ENCODE assay signal across 20 cellular contexts in the genomic region with DNA sequence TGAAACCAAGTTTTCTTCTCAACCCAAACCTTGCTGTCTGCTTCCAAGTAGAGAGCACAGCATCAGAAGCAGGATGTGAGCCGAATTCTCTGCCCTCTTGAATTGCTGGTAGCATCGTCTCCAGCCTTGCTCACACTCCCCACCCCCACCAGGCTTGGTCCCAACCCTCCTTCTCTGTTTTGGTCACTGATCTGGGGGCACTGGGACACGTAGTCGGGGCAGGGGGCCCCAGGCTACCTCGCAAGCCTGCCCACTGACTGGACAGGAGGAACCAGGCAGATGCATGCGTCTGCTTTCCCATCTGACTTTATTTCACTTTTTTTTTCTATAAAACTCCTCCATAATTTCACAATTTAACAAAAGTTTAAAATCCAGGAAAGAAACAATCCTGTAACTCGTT.
DNase-seq lines count a peak whose midpoint lies in the region; ATAC-seq, FAIRE-seq and TF ChIP-seq lines count a peak whose summit lies in the region.
"Had no signal": no experiment of that assay in that cellular context is flagged by ENCODE, and none has a peak within 500 bp of the region (broad histone marks: within the 10 kb centered on the region; RNA-seq: fewer than 3 reads in every experiment).

No MANE protein-coding gene starts in this region.

- no peak overlapping the region for H3K18ac ChIP-seq in H9 (ENCODE audit: insufficient read length, low read depth, low read length)

- H3K79me2 ChIP-seq in H9 (ENCODE audit: insufficient read depth, low read length): no peaks in the 10 kb centered on the region
- no peaks in the 10 kb centered on the region for H3K79me2 ChIP-seq in GM23338 (replicated peaks; ENCODE audit: insufficient read depth)

- intact Hi-C loops in kidney (cut with DNase I) (no loop called here), sigmoid colon (cut with DNase I) (no loop called here)

- H3K27me3 ChIP-seq in BLaER1 (no peaks in the 10 kb centered on the region), sigmoid colon (no peaks in the 10 kb centered on the region), H9 (ENCODE audit: insufficient read depth, low read length) (no peaks in the 10 kb centered on the region), GM23338 (ENCODE audit: insufficient read depth) (no peaks in the 10 kb centered on the region)

- no peaks in the 10 kb centered on the region for H3F3A ChIP-seq in GM23338 (replicated peaks; ENCODE audit: low read depth)

- H3K14ac ChIP-seq in H9 (ENCODE audit: insufficient read depth, low read length): no peak overlapping the region

- TF ChIP-seq EP300 in sigmoid colon (IDR thresholded peaks at IDR 0.05): no peak

- peak overlapping the region; percentile 75 for H3K9ac ChIP-seq in BLaER1
- H3K9ac ChIP-seq in kidney (ENCODE audit: low read length in 2 of 2): no peak overlapping the region
- no peak overlapping the region for H3K9ac ChIP-seq in H9 (ENCODE audit: extremely low read depth, insufficient read length, low read length)

- H4K5ac ChIP-seq in H9 (ENCODE audit: insufficient read length, low read depth, low read length): no peak overlapping the region

- H3K9me3 ChIP-seq in BLaER1 (no peaks in the 10 kb centered on the region), kidney (ENCODE audit: control insufficient read depth in 1 of 2, low read length in 2 of 2) (no peaks in the 10 kb centered on the region), sigmoid colon (no peaks in the 10 kb centered on the region), H9 (ENCODE audit: control insufficient read depth, low read depth, low read length) (no peaks in the 10 kb centered on the region)
- H3K9me3 ChIP-seq: A549, HAP-1 had no signal

- H2BK20ac ChIP-seq in H9 (ENCODE audit: low read depth, low read length, poor library complexity, severe bottlenecking): no peak overlapping the region

- H3K27ac ChIP-seq in BLaER1 (peak overlapping the region; percentile 86), kidney (ENCODE audit: low read depth in 2 of 2, low read length in 2 of 2) (no peak overlapping the region), sigmoid colon (no peak overlapping the region), H9 (ENCODE audit: insufficient read length, low read depth, low read length) (no peak overlapping the region), GM23338 (ENCODE audit: low read depth) (no peak overlapping the region)
- H3K27ac ChIP-seq: A549 had no signal

- peak overlapping the region; percentile 12 for H3K27ac Mint-ChIP-seq in activated T-helper 17 cell treated with anti-CD3 and anti-CD28 coated beads, Interleukin-2, amount 50 U/mL, for 72 hours
- H3K27ac Mint-ChIP-seq in H9: no peak overlapping the region; a peak in 1 of 7 replicates
- H3K27ac Mint-ChIP-seq in GM23338: no peak overlapping the region

- H3K36me3 ChIP-seq in BLaER1 (peaks cover 42% of the 10 kb centered on the region), kidney (ENCODE audit: control insufficient read depth in 1 of 2, insufficient read depth in 2 of 2, low read length in 2 of 2) (no peaks in the 10 kb centered on the region), sigmoid colon (peaks cover 0 to 36% (median 14%) of the 10 kb centered on the region in 4 donors), GM23338 (ENCODE audit: insufficient read depth) (no peaks in the 10 kb centered on the region)

- no peak overlapping the region for H2BK12ac ChIP-seq in H9 (ENCODE audit: insufficient read length, low read depth, low read length)

- H2AK5ac ChIP-seq in H9 (ENCODE audit: insufficient read length, low read length): no peak overlapping the region

- H3K4me1 ChIP-seq in BLaER1 (peaks cover 40% of the 10 kb centered on the region), kidney (ENCODE audit: control insufficient read depth in 1 of 2, insufficient read depth in 1 of 2, low read depth in 1 of 2, low read length in 2 of 2) (no peaks in the 10 kb centered on the region), sigmoid colon (no peaks in the 10 kb centered on the region), H9 (ENCODE audit: insufficient read depth, low read length) (no peaks in the 10 kb centered on the region), GM23338 (ENCODE audit: insufficient read depth) (no peaks in the 10 kb centered on the region)
- H3K4me1 ChIP-seq: A549, HAP-1 had no signal

- no peak overlapping the region for H3K4me3 Mint-ChIP-seq in activated T-helper 17 cell treated with anti-CD3 and anti-CD28 coated beads, Interleukin-2, amount 50 U/mL, for 72 hours
- H3K4me3 Mint-ChIP-seq in H9 (no peak overlapping the region), GM23338 (no peak overlapping the region)

- H3K36me3 Mint-ChIP-seq in activated T-helper 17 cell treated with anti-CD3 and anti-CD28 coated beads, Interleukin-2, amount 50 U/mL, for 72 hours (ENCODE audit: low read depth): peaks cover 6% of the 10 kb centered on the region
- H3K36me3 Mint-ChIP-seq in H9 (ENCODE audit: insufficient read depth in 1 of 3, low read depth in 3 of 3) (peaks cover 3 to 11% (median 11%) of the 10 kb centered on the region in 3 experiments), GM23338 (ENCODE audit: low read depth) (peaks cover 7% of the 10 kb centered on the region; the same call in 2 of the 3 replicates)

- no peak overlapping the region for H4K91ac ChIP-seq in H9 (ENCODE audit: insufficient read length, low read depth, low read length)

- H3K27me3 Mint-ChIP-seq in activated T-helper 17 cell treated with anti-CD3 and anti-CD28 coated beads, Interleukin-2, amount 50 U/mL, for 72 hours: no peaks in the 10 kb centered on the region
- H3K27me3 Mint-ChIP-seq in H9 (ENCODE audit: low read depth): peaks cover 7% of the 10 kb centered on the region
- peaks cover 7% of the 10 kb centered on the region for H3K27me3 Mint-ChIP-seq in GM23338 (ENCODE audit: insufficient read depth, low read depth, poor library complexity)

- DNase-seq in kidney (peak; percentile 41), sigmoid colon (peak; percentile 30), H9 (no peak), MV-4-11 (lab: John Stamatoyannopoulos, UW) (no peak), GM23338 (ENCODE audit: low spot score) (no peak)
- DNase-seq: EL, IMR-90, Kasumi-1, MM.1S, NCI-H1105, NCI-H1694, NCI-H2107, NCI-H2227 treated with DMSO at 0.1 percent for 48 hours, NCI-H524, SHP77 had no signal

- no peaks in the 10 kb centered on the region for H3K9me3 Mint-ChIP-seq in activated T-helper 17 cell treated with anti-CD3 and anti-CD28 coated beads, Interleukin-2, amount 50 U/mL, for 72 hours
- H3K9me3 Mint-ChIP-seq in H9 (no peaks in the 10 kb centered on the region), GM23338 (no peaks in the 10 kb centered on the region)

- no peaks in the 10 kb centered on the region for H3K4me1 Mint-ChIP-seq in activated T-helper 17 cell treated with anti-CD3 and anti-CD28 coated beads, Interleukin-2, amount 50 U/mL, for 72 hours
- H3K4me1 Mint-ChIP-seq in H9: no peaks in the 10 kb centered on the region
- peaks cover 2% of the 10 kb centered on the region; the same call in 1 of the 3 replicates for H3K4me1 Mint-ChIP-seq in GM23338

- H3K4me2 ChIP-seq in BLaER1 (peak overlapping the region; percentile 81), H9 (ENCODE audit: insufficient read depth, insufficient read length, low read length) (no peak overlapping the region), GM23338 (no peak overlapping the region)
- H3K4me2 ChIP-seq: A549 had no signal

- H3K23me2 ChIP-seq in H9 (ENCODE audit: insufficient read length, low read depth, low read length, poor library complexity, severe bottlenecking): no peaks in the 10 kb centered on the region

- TF ChIP-seq CTCF in kidney (IDR thresholded peaks at IDR 0.05; ENCODE audit: borderline replicate concordance, extremely low read depth, insufficient read depth) (no peak), sigmoid colon (IDR thresholded peaks at IDR 0.05) (no peak), H9 (conservative IDR thresholded peaks at IDR 0.05) (no peak), GM23338 (conservative IDR thresholded peaks at IDR 0.05; ENCODE audit: low read depth in 2 of 2) (no peak)

- H3K23ac ChIP-seq in H9 (ENCODE audit: insufficient read length, low read depth, low read length): no peak overlapping the region

- TF ChIP-seq POLR2A in sigmoid colon (IDR thresholded peaks at IDR 0.05): no peak

- no peak overlapping the region for H2BK15ac ChIP-seq in H9 (ENCODE audit: low read depth, low read length)

- H3K4ac ChIP-seq in H9 (ENCODE audit: low read depth, low read length): no peak overlapping the region

- H3K4me3 ChIP-seq in BLaER1: no peak overlapping the region
- no peak overlapping the region for H3K4me3 ChIP-seq in kidney (ENCODE audit: low read length in 2 of 2)
- no peak overlapping the region for H3K4me3 ChIP-seq in sigmoid colon
- H3K4me3 ChIP-seq in GM23338: no peak overlapping the region
- H3K4me3 ChIP-seq: A549, HAP-1 had no signal

- H2BK5ac ChIP-seq in H9 (ENCODE audit: insufficient read length, low read length): no peak overlapping the region

- H3K56ac ChIP-seq in H9 (ENCODE audit: insufficient read length, low read depth, low read length): no peak overlapping the region

- ATAC-seq in activated T-helper 17 cell treated with anti-CD3 and anti-CD28 coated beads, Interleukin-2, amount 50 U/mL, for 72 hours (replicated peaks): no peak
- ATAC-seq in GM23338: no peak
- ATAC-seq: A549, Panc1 had no signal

- no peak overlapping the region for H2BK120ac ChIP-seq in H9 (ENCODE audit: low read depth, low read length, poor library complexity, severe bottlenecking)

- H4K8ac ChIP-seq in H9 (replicated peaks; ENCODE audit: insufficient read length, low read depth, low read length): no peak overlapping the region

- FAIRE-seq in kidney (lab: Jason Lieb, UNC): no peak
- FAIRE-seq: A549 had no signal

- H3K79me1 ChIP-seq in H9 (ENCODE audit: insufficient read depth, low read depth, low read length, poor library complexity, severe bottlenecking): no peaks in the 10 kb centered on the region

- H2AFZ ChIP-seq in H9 (ENCODE audit: low read length): no peak overlapping the region
- H2AFZ ChIP-seq in GM23338: no peak overlapping the region

- no peak overlapping the region for H3T11ph ChIP-seq in H9 (ENCODE audit: low read length)

- WGBS in sigmoid colon, 2 donors: 86 to 89% methylated on average over 7 of the region's 7 CpGs
- no CpG with 5 or more reads among the region's 7 CpGs for WGBS in H9 (ENCODE audit: extremely low coverage, insufficient read length, low lambda C conversion rate)

- H3K9me2 ChIP-seq in GM23338 (ENCODE audit: insufficient read depth): 0 out of 2 replicates have a peak, but pooled peaks cover 3% of the 10 kb centered on the region

- H4K20me1 ChIP-seq in BLaER1 (0 out of 2 replicates have a peak, but pooled peaks cover 4% of the 10 kb centered on the region), H9 (ENCODE audit: control insufficient read depth, insufficient read depth, insufficient read length) (no peaks in the 10 kb centered on the region), GM23338 (replicated peaks; ENCODE audit: insufficient read depth) (no peaks in the 10 kb centered on the region)

TF ChIP-seq in GM23338, 12 proteins besides CTCF, POLR2A, EP300 and RAD21 (continues in another document):
- TF ChIP-seq EZH2phosphoT487 (IDR thresholded peaks at IDR 0.05; ENCODE audit: unreplicated experiment) (no peak), CREB1 (CRISPR knock-in tag; IDR thresholded peaks at IDR 0.05; ENCODE audit: low read depth) (no peak), POLR2AphosphoS5 (IDR thresholded peaks at IDR 0.05; ENCODE audit: low read depth) (no peak), ZNF114 (CRISPR knock-in tag; IDR thresholded peaks at IDR 0.05) (no peak)

Comparison
In these comparisons a context has a peak if more than half of its experiments do, and no peak if none do; other contexts are left out.
1. DNase-seq: peak in kidney (single experiment) and sigmoid colon (single experiment); none in H9 (single experiment), MV-4-11 (single experiment) and GM23338 (single experiment).